Comparison of ENCODE assay signal across 23 cellular contexts in the genomic region with DNA sequence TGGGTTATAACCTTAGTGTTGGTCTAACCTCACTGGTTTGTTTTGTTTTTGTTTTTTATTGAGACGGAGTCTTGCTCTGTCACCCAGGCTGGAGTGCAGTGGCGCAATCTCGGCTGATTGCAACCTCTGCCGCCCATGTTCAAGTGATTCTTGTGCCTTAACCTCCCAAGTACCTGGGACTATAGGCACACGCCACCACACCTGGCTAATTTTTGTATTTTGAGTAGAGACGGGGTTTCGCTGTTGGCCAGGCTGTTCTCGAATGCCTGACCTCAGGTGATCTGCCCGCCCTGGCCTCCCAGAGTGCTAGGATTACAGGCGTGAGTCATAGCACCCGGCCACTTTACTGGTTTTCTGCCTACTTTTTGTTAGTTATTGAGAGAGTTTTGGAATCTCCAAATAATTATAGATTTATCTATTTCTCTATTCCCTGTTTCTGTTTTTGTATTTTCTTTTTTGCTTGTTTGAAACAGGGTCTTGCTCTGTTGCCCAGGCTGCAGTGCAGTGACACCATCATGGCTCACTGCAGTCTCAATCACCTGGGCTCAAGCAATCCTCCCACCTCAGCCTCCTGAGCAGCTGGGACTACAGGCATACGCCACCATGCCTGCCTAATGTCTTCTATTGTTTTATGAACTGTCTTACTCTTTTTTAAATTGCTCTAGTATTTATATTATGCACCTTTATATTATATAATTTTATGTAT. TPM values are rescaled to one million over a fixed set of nuclear protein-coding genes. Genes with fewer than 3 reads are reported as not detected.
DNase-seq lines count a peak whose midpoint lies in the region; ATAC-seq and TF ChIP-seq lines count a peak whose summit lies in the region.
"Had no signal": no experiment of that assay in that cellular context is flagged by ENCODE, and none has a peak within 500 bp of the region (broad histone marks: within the 10 kb centered on the region; RNA-seq: fewer than 3 reads in every experiment).

No MANE protein-coding gene starts in this region.

- H3K27ac ChIP-seq in brain microvascular endothelial cell: no peak overlapping the region
- no peak overlapping the region for H3K27ac ChIP-seq in heart right ventricle
- H3K27ac ChIP-seq: epithelial cell of prostate, foreskin keratinocyte, transverse colon had no signal

- in situ Hi-C loops in brain microvascular endothelial cell (cut with HindIII; ENCODE audit: low pct_ligation_motif_present, low sequenced_read_pairs): no loop called here

- H3K36me3 ChIP-seq in brain microvascular endothelial cell (replicated peaks) (no peaks in the 10 kb centered on the region), heart right ventricle (no peaks in the 10 kb centered on the region)
- H3K36me3 ChIP-seq: spleen, transverse colon had no signal

- TF ChIP-seq CTCF in brain microvascular endothelial cell (IDR thresholded peaks at IDR 0.05; ENCODE audit: low read depth, low read length, missing control alignments) (no peak), heart right ventricle (IDR thresholded peaks at IDR 0.05) (no peak)

- H3K4me3 ChIP-seq in brain microvascular endothelial cell (ENCODE audit: low read depth, low read length): no peak overlapping the region
- no peak overlapping the region for H3K4me3 ChIP-seq in heart right ventricle
- H3K4me3 ChIP-seq: spleen, transverse colon had no signal

- H3K9me3 ChIP-seq in heart right ventricle: no peaks in the 10 kb centered on the region
- H3K9me3 ChIP-seq: spleen, transverse colon had no signal

- peaks cover 3 to 61% (median 19%) of the 10 kb centered on the region in 9 donors for H3K4me1 ChIP-seq in heart right ventricle

- WGBS in heart right ventricle, 2 donors: 92 to 93% methylated on average over 12 of the region's 12 CpGs

- intact Hi-C loops in heart right ventricle (cut with DNase I): no loop called here

- H3K27me3 ChIP-seq in brain microvascular endothelial cell (replicated peaks) (no peaks in the 10 kb centered on the region), heart right ventricle (no peaks in the 10 kb centered on the region)
- H3K27me3 ChIP-seq: foreskin keratinocyte, spleen, transverse colon had no signal

- no peak for ATAC-seq in HG03469 (IDR thresholded peaks at IDR 0.05; ENCODE audit: unreplicated experiment)
- ATAC-seq in heart right ventricle: no peak
- ATAC-seq: activated naive CD8-positive, alpha-beta T cell treated with anti-CD3 and anti-CD28 coated beads, Interleukin-2, amount 50 U/mL, for 24 hours; foreskin keratinocyte; stimulated activated naive CD8-positive, alpha-beta T cell treated with anti-CD3 and anti-CD28 coated beads, Interleukin-15, amount 100 ng/mL, for 72 hours; T-cell had no signal

- DNase-seq in NCI-H2171 treated with DMSO at 0.1 percent for 48 hours (lab: John Stamatoyannopoulos, UW) (peak; percentile 52), NCI-H2171 (lab: John Stamatoyannopoulos, UW) (no peak), M059J (ENCODE audit: low read depth) (peak; percentile 73), brain microvascular endothelial cell (peak; percentile 15), amniotic stem cell (lab: John Stamatoyannopoulos, UW) (no peak), NCI-H526 (lab: John Stamatoyannopoulos, UW) (no peak), heart right ventricle (no peak)
- DNase-seq: 8988T; activated CD4-positive, alpha-beta T cell treated with anti-CD3 and anti-CD28 coated beads, Interleukin-2, amount 10 ng/mL, durations not matched to agents 24 days and 14 days; activated naive CD8-positive, alpha-beta T cell treated with anti-CD3 and anti-CD28 coated beads, Interleukin-2, amount 50 U/mL, for 24 hours; foreskin keratinocyte; kidney; NCI-H1417 treated with DMSO at 0.1 percent for 48 hours; NCI-H524 treated with DMSO at 0.1 percent for 48 hours; occipital lobe; SHP77 treated with DMSO at 0.1 percent for 48 hours; spleen; stimulated activated CD4-positive, alpha-beta T cell treated with anti-CD3 and anti-CD28 coated beads, Interleukin-4, amount 100 ng/mL, for 4 hours; stimulated activated naive CD8-positive, alpha-beta T cell treated with anti-CD3 and anti-CD28 coated beads, Interleukin-15, amount 100 ng/mL, for 72 hours; T-cell; transverse colon had no signal

RNA-seq across cellular contexts. Expression of a gene that starts 21.4 kb away (rescaled TPM):
- 31.7 and 65.6 TPM in 2 replicates for total RNA-seq in M059J (2014; rRNA removed; shearing (Covaris generic))
- total RNA-seq in heart right ventricle: 10 to 100 TPM; 34.3 to 46.6 (median 39.2) TPM
- polyA plus RNA-seq in heart right ventricle: 10 to 100 TPM; 16.0 to 16.8 TPM

Comparison
In these comparisons a context has a peak if more than half of its experiments do, and no peak if none do; other contexts are left out.
1. DNase-seq: peak in NCI-H2171 treated with DMSO at 0.1 percent for 48 hours (single experiment), M059J (single experiment) and brain microvascular endothelial cell (single experiment); none in NCI-H2171 (single experiment), amniotic stem cell (single experiment), NCI-H526 (0 of 2) and heart right ventricle (0 of 2).